ENCODE assay signal across 14 cellular contexts in genomic region chr1:228282329-228283042, GRCh38.
DNase-seq lines count a peak whose midpoint lies in the region; TF ChIP-seq lines count a peak whose summit lies in the region.
"Had no signal": no experiment of that assay in that cellular context is flagged by ENCODE, and none has a peak within 500 bp of the region (broad histone marks: within the 10 kb centered on the region; RNA-seq: fewer than 3 reads in every experiment).

No MANE protein-coding gene starts in this region.

- H3K4me1 ChIP-seq in HEK293 (ENCODE audit: control insufficient read depth, insufficient read depth, low read length): no peaks in the 10 kb centered on the region
- no peaks in the 10 kb centered on the region for H3K4me1 ChIP-seq in adipocyte (ENCODE audit: control insufficient read depth, insufficient read depth, low read length)
- H3K4me1 ChIP-seq in stomach: no peaks in the 10 kb centered on the region

- CTCF ChIA-PET in HEK293 (lab: Yijun Ruan, JAX) (interaction anchor here (0.7 kb wide), 1 partner anchor 103 kb away, joined by 3 read pairs; no protein-coding TSS in a partner anchor), GM10248 (lab: Yijun Ruan, JAX) (interaction anchor here (0.9 kb wide), 1 partner anchor 68 kb away, joined by 4 read pairs; no protein-coding TSS in a partner anchor)

- DNase-seq in adipocyte (ENCODE audit: low read depth): peak; percentile 6
- peak; percentile 36 for DNase-seq in iris pigment epithelial cell (ENCODE audit: low read depth)
- peak; percentile 24 for DNase-seq in stomach
- DNase-seq in nephron progenitor cell: no peak
- DNase-seq in GM10248 (ENCODE audit: extremely low spot score): no peak
- no peak for DNase-seq in 8988T
- DNase-seq: activated CD8-positive, alpha-beta memory T cell treated with anti-CD3 and anti-CD28 coated beads, Interleukin-2, amount 50 U/mL, for 4 hours; amygdala; CD4-positive, alpha-beta memory T cell; immature natural killer cell; NCI-H2081 treated with DMSO at 0.1 percent for 48 hours had no signal

- no peaks in the 10 kb centered on the region for H3K27me3 Mint-ChIP-seq in nephron progenitor cell (ENCODE audit: low read depth, poor library complexity)
- H3K27me3 Mint-ChIP-seq: CD4-positive, alpha-beta memory T cell; naive thymus-derived CD8-positive, alpha-beta T cell; stimulated activated naive CD8-positive, alpha-beta T cell treated with anti-CD3 and anti-CD28 coated beads, Interleukin-15, amount 100 ng/mL, for 72 hours had no signal

- H3K36me3 ChIP-seq in HEK293 (ENCODE audit: control insufficient read depth in 2 of 2, insufficient read depth in 1 of 2, low read length in 2 of 2) (peaks cover 0 to 24% of the 10 kb centered on the region in 2 experiments; a peak in 1 of 3 replicates), adipocyte (ENCODE audit: control insufficient read depth, insufficient read depth, low read length, severe bottlenecking) (no peaks in the 10 kb centered on the region), stomach (peaks cover 0 to 82% (median 49%) of the 10 kb centered on the region in 4 donors)

- no peak overlapping the region for H3K27ac Mint-ChIP-seq in nephron progenitor cell
- H3K27ac Mint-ChIP-seq: CD4-positive, alpha-beta memory T cell; immature natural killer cell; stimulated activated naive CD8-positive, alpha-beta T cell treated with anti-CD3 and anti-CD28 coated beads, Interleukin-15, amount 100 ng/mL, for 72 hours had no signal

- H3K4me3 ChIP-seq in HEK293 (ENCODE audit: low read depth, low read length) (no peak overlapping the region), adipocyte (ENCODE audit: low read length) (no peak overlapping the region), stomach (no peak overlapping the region)

- no peak for TF ChIP-seq POLR2A in stomach (IDR thresholded peaks at IDR 0.05)

- H3K27me3 ChIP-seq in adipocyte (replicated peaks; ENCODE audit: control insufficient read depth, insufficient read depth, low read length) (no peaks in the 10 kb centered on the region), stomach (no peaks in the 10 kb centered on the region)

- 89 to 94% (median 93%) methylated on average over 11 to 17 of the region's 17 CpGs for WGBS in stomach, 5 donors

- no peak overlapping the region for H3K4me3 Mint-ChIP-seq in nephron progenitor cell
- H3K4me3 Mint-ChIP-seq: CD4-positive, alpha-beta memory T cell; immature natural killer cell; naive thymus-derived CD8-positive, alpha-beta T cell; stimulated activated naive CD8-positive, alpha-beta T cell treated with anti-CD3 and anti-CD28 coated beads, Interleukin-15, amount 100 ng/mL, for 72 hours had no signal

- H3K9me3 ChIP-seq in HEK293 (ENCODE audit: control insufficient read depth, insufficient read depth, low read depth, low read length): no peaks in the 10 kb centered on the region
- H3K9me3 ChIP-seq in adipocyte (ENCODE audit: control insufficient read depth, low read length): no peaks in the 10 kb centered on the region
- H3K9me3 ChIP-seq in stomach: no peaks in the 10 kb centered on the region

- POLR2A ChIA-PET in HEK293 (lab: Yijun Ruan, JAX) (no interaction called here), GM10248 (lab: Yijun Ruan, JAX) (no interaction called here)

- H3K27ac ChIP-seq in HEK293 (ENCODE audit: extremely low read depth, low read depth, low read length) (no peak overlapping the region), stomach (no peak overlapping the region)

- H3K9ac ChIP-seq in adipocyte (ENCODE audit: low read length): no peak overlapping the region

- no peaks in the 10 kb centered on the region for H3K9me3 Mint-ChIP-seq in nephron progenitor cell
- H3K9me3 Mint-ChIP-seq: CD4-positive, alpha-beta memory T cell; immature natural killer cell; naive thymus-derived CD8-positive, alpha-beta T cell; stimulated activated naive CD8-positive, alpha-beta T cell treated with anti-CD3 and anti-CD28 coated beads, Interleukin-15, amount 100 ng/mL, for 72 hours had no signal

- H3K36me3 Mint-ChIP-seq in nephron progenitor cell (ENCODE audit: low read depth): peaks cover 34% of the 10 kb centered on the region

- intact Hi-C loops in stomach (cut with DNase I; ENCODE audit: low total_unique reads): no loop called here

- H3K4me1 Mint-ChIP-seq in nephron progenitor cell: peaks cover 16% of the 10 kb centered on the region
- H3K4me1 Mint-ChIP-seq: CD4-positive, alpha-beta memory T cell; immature natural killer cell; naive thymus-derived CD8-positive, alpha-beta T cell; stimulated activated naive CD8-positive, alpha-beta T cell treated with anti-CD3 and anti-CD28 coated beads, Interleukin-15, amount 100 ng/mL, for 72 hours had no signal

- TF ChIP-seq EP300 in stomach (IDR thresholded peaks at IDR 0.05): no peak

- no peak for TF ChIP-seq CTCF in HEK293 (tag by site-specific recombination; IDR thresholded peaks at IDR 0.05)
- no peak for TF ChIP-seq CTCF in stomach (IDR thresholded peaks at IDR 0.05)
- no peak for TF ChIP-seq CTCF in nephron progenitor cell (IDR thresholded peaks at IDR 0.05)
- TF ChIP-seq CTCF in GM10248 (IDR thresholded peaks at IDR 0.05; ENCODE audit: control extremely low read depth, extremely low read depth, low read depth, missing control alignments): no peak

TF ChIP-seq in HEK293, 187 proteins besides CTCF, POLR2A, EP300 and RAD21:
- TF ChIP-seq PRDM10 (tag by site-specific recombination; IDR thresholded peaks at IDR 0.05): peak; percentile 81
- TF ChIP-seq ZNF670 (tag by site-specific recombination; IDR thresholded peaks at IDR 0.05; ENCODE audit: low read depth): no peak

Comparison
In these comparisons a context has a peak if more than half of its experiments do, and no peak if none do; other contexts are left out.
1. DNase-seq: peak in adipocyte (single experiment), iris pigment epithelial cell (single experiment) and stomach (single experiment); none in nephron progenitor cell (single experiment), GM10248 (single experiment) and 8988T (single experiment).